Comparison of ENCODE assay signal across 1 cellular context in the genomic region with DNA sequence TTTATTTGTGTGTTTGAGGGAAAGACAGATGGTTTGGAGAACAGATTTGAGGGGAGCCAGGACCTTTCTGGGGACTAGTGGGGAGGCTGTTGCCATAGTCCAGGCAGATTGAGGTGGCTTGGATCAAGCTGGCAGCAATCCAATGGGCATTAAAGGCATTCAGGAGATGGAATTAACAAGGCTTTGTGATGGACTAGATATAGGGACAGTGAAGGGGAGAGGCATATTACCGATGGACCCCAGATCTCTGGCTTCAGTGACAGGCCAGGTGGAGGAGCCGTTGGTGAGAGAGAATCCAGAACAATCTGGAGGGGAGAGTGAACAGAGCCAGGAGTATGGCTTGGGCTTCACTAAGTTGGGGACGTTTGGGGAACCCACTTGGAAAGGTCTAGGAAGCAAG.
TF ChIP-seq lines count a peak whose summit lies in the region.

No MANE protein-coding gene starts in this region.

TF ChIP-seq in SK-N-SH treated with all-trans-retinoic acid at 6 μM for 48 hours, 23 proteins besides CTCF, POLR2A, EP300 and RAD21 (continued from another document):
- TF ChIP-seq ARNTL (CRISPR knock-in tag; IDR thresholded peaks at IDR 0.05; ENCODE audit: borderline replicate concordance, low read depth), result no peak
- TF ChIP-seq ZNF565 (CRISPR knock-in tag; conservative IDR thresholded peaks at IDR 0.05; ENCODE audit: low read depth), result 0 out of 2 replicates have a peak, but pooled peaks have one; percentile 56
- no peak for TF ChIP-seq ZC3H10 (CRISPR knock-in tag; IDR thresholded peaks at IDR 0.05)
